1 cellular context compared by ENCODE assay signal in the genomic region with DNA sequence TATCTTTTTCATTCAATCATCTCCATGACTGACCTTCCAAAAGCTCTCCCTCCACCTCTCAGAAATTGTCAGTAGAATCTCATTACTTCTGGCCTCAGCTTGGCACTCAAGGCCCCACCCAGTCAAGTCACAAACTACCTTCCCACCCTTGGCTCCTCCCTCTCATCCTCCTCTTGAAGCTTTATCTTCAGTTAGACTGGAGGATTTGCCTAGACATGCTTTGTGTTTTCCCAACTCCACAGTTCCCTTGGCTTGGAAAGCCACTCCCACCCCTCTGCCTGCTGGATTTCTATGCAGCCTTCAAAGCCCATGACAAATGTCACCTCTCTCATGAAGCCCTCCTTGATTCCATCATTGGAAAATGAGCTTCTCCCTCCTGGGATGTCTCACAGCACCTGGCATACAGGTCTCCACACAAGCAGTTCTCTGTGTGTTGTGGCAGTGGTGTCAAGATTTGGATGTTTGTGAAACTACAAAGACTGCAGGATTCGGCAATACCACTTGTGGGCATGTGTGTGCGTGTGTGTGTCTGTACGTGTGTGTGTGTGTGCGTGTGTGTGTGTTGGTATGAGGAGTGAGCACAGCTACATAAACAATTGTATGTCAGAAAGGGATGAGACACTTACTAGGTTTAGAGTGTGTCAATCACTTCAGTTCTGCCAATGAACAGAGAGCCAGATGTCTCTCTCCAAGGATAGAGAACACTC.
TF ChIP-seq lines count a peak whose summit lies in the region.

No MANE protein-coding gene starts in this region.

TF ChIP-seq in K562, 482 proteins besides CTCF, POLR2A, EP300 and RAD21 (continued from another document and continues in another):
- TF ChIP-seq ZNF584 (CRISPR knock-in tag; IDR thresholded peaks at IDR 0.05; ENCODE audit: low read depth) (no peak), SMAD2 (IDR thresholded peaks at IDR 0.05; ENCODE audit: low read depth, low read length) (no peak), HDAC1 (IDR thresholded peaks at IDR 0.05) (peak in 1 of 2 experiments; percentile 60; a peak in 2 of 4 replicates), ZNF239 (CRISPR knock-in tag; IDR thresholded peaks at IDR 0.05) (no peak), DDX20 (tag; IDR thresholded peaks at IDR 0.05; ENCODE audit: low read depth) (no peak), PHF20 (IDR thresholded peaks at IDR 0.05; ENCODE audit: partially characterized antibody) (peak; percentile 8), ZNF274 (IDR thresholded peaks at IDR 0.05; ENCODE audit: borderline replicate concordance, low read depth, low read length) (no peak), NFRKB (IDR thresholded peaks at IDR 0.05; ENCODE audit: low read depth) (no peak), ZNF830 (CRISPR knock-in tag; IDR thresholded peaks at IDR 0.05) (no peak), SPI1 (IDR thresholded peaks at IDR 0.05; ENCODE audit: borderline replicate concordance, low read depth, low read length) (no peak), MECOM (CRISPR knock-in tag; IDR thresholded peaks at IDR 0.05) (no peak), SMAD4 (CRISPR knock-in tag; conservative IDR thresholded peaks at IDR 0.05) (no peak), TAF9B (IDR thresholded peaks at IDR 0.05; ENCODE audit: partially characterized antibody) (no peak), RUNX1 (IDR thresholded peaks at IDR 0.05; ENCODE audit: low read depth) (no peak), NBN (IDR thresholded peaks at IDR 0.05; ENCODE audit: low read depth) (peak; percentile 29; the same call in 1 of the 2 replicates), GATAD2A (IDR thresholded peaks at IDR 0.05) (0 out of 2 replicates have a peak, but pooled peaks have one; percentile 22), FOSL1 (tag; conservative IDR thresholded peaks at IDR 0.05) (no peak), JUND (IDR thresholded peaks at IDR 0.05; ENCODE audit: borderline replicate concordance, low read depth, low read length) (no peak; the same call in 1 of the 2 replicates), JUND (tag; IDR thresholded peaks at IDR 0.05; ENCODE audit: borderline replicate concordance, low read depth, low read length) (peak; percentile 27; the same call in 2 of the 3 replicates), ZNF699 (CRISPR knock-in tag; IDR thresholded peaks at IDR 0.05; ENCODE audit: insufficient replicate concordance) (no peak)
- TF ChIP-seq, protein P1, sequence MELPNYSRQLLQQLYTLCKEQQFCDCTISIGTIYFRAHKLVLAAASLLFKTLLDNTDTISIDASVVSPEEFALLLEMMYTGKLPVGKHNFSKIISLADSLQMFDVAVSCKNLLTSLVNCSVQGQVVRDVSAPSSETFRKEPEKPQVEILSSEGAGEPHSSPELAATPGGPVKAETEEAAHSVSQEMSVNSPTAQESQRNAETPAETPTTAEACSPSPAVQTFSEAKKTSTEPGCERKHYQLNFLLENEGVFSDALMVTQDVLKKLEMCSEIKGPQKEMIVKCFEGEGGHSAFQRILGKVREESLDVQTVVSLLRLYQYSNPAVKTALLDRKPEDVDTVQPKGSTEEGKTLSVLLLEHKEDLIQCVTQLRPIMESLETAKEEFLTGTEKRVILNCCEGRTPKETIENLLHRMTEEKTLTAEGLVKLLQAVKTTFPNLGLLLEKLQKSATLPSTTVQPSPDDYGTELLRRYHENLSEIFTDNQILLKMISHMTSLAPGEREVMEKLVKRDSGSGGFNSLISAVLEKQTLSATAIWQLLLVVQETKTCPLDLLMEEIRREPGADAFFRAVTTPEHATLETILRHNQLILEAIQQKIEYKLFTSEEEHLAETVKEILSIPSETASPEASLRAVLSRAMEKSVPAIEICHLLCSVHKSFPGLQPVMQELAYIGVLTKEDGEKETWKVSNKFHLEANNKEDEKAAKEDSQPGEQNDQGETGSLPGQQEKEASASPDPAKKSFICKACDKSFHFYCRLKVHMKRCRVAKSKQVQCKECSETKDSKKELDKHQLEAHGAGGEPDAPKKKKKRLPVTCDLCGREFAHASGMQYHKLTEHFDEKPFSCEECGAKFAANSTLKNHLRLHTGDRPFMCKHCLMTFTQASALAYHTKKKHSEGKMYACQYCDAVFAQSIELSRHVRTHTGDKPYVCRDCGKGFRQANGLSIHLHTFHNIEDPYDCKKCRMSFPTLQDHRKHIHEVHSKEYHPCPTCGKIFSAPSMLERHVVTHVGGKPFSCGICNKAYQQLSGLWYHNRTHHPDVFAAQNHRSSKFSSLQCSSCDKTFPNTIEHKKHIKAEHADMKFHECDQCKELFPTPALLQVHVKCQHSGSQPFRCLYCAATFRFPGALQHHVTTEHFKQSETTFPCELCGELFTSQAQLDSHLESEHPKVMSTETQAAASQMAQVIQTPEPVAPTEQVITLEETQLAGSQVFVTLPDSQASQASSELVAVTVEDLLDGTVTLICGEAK (IDR thresholded peaks at IDR 0.05), result no peak
- TF ChIP-seq, protein P1 (CRISPR knock-in tag; IDR thresholded peaks at IDR 0.05), result no peak
- TF ChIP-seq, protein P2, sequence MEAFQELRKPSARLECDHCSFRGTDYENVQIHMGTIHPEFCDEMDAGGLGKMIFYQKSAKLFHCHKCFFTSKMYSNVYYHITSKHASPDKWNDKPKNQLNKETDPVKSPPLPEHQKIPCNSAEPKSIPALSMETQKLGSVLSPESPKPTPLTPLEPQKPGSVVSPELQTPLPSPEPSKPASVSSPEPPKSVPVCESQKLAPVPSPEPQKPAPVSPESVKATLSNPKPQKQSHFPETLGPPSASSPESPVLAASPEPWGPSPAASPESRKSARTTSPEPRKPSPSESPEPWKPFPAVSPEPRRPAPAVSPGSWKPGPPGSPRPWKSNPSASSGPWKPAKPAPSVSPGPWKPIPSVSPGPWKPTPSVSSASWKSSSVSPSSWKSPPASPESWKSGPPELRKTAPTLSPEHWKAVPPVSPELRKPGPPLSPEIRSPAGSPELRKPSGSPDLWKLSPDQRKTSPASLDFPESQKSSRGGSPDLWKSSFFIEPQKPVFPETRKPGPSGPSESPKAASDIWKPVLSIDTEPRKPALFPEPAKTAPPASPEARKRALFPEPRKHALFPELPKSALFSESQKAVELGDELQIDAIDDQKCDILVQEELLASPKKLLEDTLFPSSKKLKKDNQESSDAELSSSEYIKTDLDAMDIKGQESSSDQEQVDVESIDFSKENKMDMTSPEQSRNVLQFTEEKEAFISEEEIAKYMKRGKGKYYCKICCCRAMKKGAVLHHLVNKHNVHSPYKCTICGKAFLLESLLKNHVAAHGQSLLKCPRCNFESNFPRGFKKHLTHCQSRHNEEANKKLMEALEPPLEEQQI (IDR thresholded peaks at IDR 0.05), result no peak
- TF ChIP-seq, protein P3, sequence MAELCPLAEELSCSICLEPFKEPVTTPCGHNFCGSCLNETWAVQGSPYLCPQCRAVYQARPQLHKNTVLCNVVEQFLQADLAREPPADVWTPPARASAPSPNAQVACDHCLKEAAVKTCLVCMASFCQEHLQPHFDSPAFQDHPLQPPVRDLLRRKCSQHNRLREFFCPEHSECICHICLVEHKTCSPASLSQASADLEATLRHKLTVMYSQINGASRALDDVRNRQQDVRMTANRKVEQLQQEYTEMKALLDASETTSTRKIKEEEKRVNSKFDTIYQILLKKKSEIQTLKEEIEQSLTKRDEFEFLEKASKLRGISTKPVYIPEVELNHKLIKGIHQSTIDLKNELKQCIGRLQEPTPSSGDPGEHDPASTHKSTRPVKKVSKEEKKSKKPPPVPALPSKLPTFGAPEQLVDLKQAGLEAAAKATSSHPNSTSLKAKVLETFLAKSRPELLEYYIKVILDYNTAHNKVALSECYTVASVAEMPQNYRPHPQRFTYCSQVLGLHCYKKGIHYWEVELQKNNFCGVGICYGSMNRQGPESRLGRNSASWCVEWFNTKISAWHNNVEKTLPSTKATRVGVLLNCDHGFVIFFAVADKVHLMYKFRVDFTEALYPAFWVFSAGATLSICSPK (IDR thresholded peaks at IDR 0.05; ENCODE audit: borderline replicate concordance), result no peak
- TF ChIP-seq, protein P4, sequence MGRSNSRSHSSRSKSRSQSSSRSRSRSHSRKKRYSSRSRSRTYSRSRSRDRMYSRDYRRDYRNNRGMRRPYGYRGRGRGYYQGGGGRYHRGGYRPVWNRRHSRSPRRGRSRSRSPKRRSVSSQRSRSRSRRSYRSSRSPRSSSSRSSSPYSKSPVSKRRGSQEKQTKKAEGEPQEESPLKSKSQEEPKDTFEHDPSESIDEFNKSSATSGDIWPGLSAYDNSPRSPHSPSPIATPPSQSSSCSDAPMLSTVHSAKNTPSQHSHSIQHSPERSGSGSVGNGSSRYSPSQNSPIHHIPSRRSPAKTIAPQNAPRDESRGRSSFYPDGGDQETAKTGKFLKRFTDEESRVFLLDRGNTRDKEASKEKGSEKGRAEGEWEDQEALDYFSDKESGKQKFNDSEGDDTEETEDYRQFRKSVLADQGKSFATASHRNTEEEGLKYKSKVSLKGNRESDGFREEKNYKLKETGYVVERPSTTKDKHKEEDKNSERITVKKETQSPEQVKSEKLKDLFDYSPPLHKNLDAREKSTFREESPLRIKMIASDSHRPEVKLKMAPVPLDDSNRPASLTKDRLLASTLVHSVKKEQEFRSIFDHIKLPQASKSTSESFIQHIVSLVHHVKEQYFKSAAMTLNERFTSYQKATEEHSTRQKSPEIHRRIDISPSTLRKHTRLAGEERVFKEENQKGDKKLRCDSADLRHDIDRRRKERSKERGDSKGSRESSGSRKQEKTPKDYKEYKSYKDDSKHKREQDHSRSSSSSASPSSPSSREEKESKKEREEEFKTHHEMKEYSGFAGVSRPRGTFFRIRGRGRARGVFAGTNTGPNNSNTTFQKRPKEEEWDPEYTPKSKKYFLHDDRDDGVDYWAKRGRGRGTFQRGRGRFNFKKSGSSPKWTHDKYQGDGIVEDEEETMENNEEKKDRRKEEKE (IDR thresholded peaks at IDR 0.05; ENCODE audit: borderline replicate concordance in 1 of 2, control insufficient read depth in 1 of 2, low read depth in 2 of 2, low read length in 1 of 2), result no peak
- TF ChIP-seq, protein P5, sequence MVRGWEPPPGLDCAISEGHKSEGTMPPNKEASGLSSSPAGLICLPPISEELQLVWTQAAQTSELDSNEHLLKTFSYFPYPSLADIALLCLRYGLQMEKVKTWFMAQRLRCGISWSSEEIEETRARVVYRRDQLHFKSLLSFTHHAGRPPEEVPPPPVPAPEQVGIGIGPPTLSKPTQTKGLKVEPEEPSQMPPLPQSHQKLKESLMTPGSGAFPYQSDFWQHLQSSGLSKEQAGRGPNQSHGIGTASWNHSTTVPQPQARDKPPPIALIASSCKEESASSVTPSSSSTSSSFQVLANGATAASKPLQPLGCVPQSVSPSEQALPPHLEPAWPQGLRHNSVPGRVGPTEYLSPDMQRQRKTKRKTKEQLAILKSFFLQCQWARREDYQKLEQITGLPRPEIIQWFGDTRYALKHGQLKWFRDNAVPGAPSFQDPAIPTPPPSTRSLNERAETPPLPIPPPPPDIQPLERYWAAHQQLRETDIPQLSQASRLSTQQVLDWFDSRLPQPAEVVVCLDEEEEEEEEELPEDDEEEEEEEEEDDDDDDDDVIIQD (CRISPR knock-in tag; IDR thresholded peaks at IDR 0.05), result no peak
- TF ChIP-seq, protein P6, sequence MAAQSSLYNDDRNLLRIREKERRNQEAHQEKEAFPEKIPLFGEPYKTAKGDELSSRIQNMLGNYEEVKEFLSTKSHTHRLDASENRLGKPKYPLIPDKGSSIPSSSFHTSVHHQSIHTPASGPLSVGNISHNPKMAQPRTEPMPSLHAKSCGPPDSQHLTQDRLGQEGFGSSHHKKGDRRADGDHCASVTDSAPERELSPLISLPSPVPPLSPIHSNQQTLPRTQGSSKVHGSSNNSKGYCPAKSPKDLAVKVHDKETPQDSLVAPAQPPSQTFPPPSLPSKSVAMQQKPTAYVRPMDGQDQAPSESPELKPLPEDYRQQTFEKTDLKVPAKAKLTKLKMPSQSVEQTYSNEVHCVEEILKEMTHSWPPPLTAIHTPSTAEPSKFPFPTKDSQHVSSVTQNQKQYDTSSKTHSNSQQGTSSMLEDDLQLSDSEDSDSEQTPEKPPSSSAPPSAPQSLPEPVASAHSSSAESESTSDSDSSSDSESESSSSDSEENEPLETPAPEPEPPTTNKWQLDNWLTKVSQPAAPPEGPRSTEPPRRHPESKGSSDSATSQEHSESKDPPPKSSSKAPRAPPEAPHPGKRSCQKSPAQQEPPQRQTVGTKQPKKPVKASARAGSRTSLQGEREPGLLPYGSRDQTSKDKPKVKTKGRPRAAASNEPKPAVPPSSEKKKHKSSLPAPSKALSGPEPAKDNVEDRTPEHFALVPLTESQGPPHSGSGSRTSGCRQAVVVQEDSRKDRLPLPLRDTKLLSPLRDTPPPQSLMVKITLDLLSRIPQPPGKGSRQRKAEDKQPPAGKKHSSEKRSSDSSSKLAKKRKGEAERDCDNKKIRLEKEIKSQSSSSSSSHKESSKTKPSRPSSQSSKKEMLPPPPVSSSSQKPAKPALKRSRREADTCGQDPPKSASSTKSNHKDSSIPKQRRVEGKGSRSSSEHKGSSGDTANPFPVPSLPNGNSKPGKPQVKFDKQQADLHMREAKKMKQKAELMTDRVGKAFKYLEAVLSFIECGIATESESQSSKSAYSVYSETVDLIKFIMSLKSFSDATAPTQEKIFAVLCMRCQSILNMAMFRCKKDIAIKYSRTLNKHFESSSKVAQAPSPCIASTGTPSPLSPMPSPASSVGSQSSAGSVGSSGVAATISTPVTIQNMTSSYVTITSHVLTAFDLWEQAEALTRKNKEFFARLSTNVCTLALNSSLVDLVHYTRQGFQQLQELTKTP (IDR thresholded peaks at IDR 0.05; ENCODE audit: low read depth in 1 of 2, partially characterized antibody in 2 of 2), result no peak
